In the genomic region with DNA sequence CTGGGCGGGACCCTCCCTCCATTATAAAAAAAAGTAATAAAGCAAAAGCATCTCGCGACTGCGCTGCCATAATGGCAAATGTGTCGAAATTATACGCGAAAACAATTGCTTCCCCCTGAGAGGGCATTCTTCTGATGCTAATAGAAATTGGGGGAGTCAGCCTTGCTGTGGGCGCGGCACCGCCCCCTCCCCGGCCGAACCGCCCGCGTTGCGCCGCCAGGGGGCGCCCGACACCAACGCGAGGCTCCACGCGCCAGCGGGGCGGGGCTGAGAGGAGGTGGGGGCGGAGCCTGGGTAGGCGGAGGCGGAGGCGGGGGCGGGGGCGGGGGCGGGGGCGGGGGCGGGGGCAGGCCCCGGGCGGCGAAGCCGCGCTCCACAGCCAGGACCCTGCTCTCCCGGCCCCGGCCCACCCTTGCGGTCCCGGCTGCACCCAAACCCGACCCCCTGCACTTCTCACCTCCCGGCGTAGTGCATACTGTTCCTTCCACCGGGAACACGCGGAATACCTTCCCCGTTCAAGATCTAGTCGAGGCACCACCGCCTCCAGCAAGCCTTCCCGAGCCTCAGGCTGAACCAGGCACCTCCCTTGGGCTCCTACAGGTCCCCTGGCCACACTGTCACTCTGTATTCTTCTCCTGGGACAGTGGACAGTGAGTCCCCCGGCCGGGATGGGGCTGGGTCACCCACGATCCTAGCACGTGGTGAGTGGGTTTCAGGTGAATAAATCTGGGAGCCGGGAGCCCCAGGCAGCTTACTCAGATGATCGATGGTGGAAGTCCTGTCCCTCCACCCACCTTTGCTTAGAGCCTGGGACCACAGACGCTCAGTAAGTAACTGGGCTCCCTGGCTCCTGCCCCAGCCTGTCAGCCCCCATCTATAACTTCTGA, we compare ENCODE assay signal across 7 cellular contexts. TPM values are rescaled to one million over a fixed set of nuclear protein-coding genes. Genes with fewer than 3 reads are reported as not detected.
DNase-seq lines count a peak whose midpoint lies in the region; ATAC-seq, FAIRE-seq and TF ChIP-seq lines count a peak whose summit lies in the region.

No MANE protein-coding gene starts in this region.

- H3K4me3 ChIP-seq in GM12875 (ENCODE audit: low read depth, low read length) = peak overlapping the region; percentile 57
- H3K4me3 ChIP-seq in fibroblast of pulmonary artery (replicated peaks; ENCODE audit: low read depth, low read length) = peak overlapping the region; percentile 59

- peak overlapping the region; percentile 72 for H3K4me3 Mint-ChIP-seq in activated T-helper 17 cell treated with anti-CD3 and anti-CD28 coated beads, Interleukin-2, amount 50 U/mL, for 72 hours
- H3K4me3 Mint-ChIP-seq in naive thymus-derived CD8-positive, alpha-beta T cell = peak overlapping the region; percentile 77 to 89 (median 82)
- peak overlapping the region; percentile 82 for H3K4me3 Mint-ChIP-seq in stimulated activated memory B cell treated with anti-CD40 and anti-IgM and Interleukin-4, amounts not matched to agents 10 μg/mL and 1 μg/mL and 100 μg/mL, for 72 hours

- H3K9me3 Mint-ChIP-seq in activated T-helper 17 cell treated with anti-CD3 and anti-CD28 coated beads, Interleukin-2, amount 50 U/mL, for 72 hours = no peaks in the 10 kb centered on the region
- H3K9me3 Mint-ChIP-seq in naive thymus-derived CD8-positive, alpha-beta T cell = no peaks in the 10 kb centered on the region
- H3K9me3 Mint-ChIP-seq in stimulated activated memory B cell treated with anti-CD40 and anti-IgM and Interleukin-4, amounts not matched to agents 10 μg/mL and 1 μg/mL and 100 μg/mL, for 72 hours = no peaks in the 10 kb centered on the region

- peak overlapping the region; percentile 86 for H3K27ac Mint-ChIP-seq in activated T-helper 17 cell treated with anti-CD3 and anti-CD28 coated beads, Interleukin-2, amount 50 U/mL, for 72 hours
- peak overlapping the region in 9 of 10 donors; percentile 57 to 94 (median 76) for H3K27ac Mint-ChIP-seq in naive thymus-derived CD8-positive, alpha-beta T cell
- H3K27ac Mint-ChIP-seq in stimulated activated memory B cell treated with anti-CD40 and anti-IgM and Interleukin-4, amounts not matched to agents 10 μg/mL and 1 μg/mL and 100 μg/mL, for 72 hours = peak overlapping the region; percentile 72

- peak; percentile 42 for DNase-seq in RCC 7860 (ENCODE audit: low spot score)
- peak; percentile 74 for DNase-seq in fibroblast of pulmonary artery (ENCODE audit: low read depth)
- peak; percentile 73 to 98 (median 92) for DNase-seq in naive thymus-derived CD8-positive, alpha-beta T cell

- POLR2A ChIA-PET in naive thymus-derived CD8-positive, alpha-beta T cell (lab: Charles Lee) = interaction anchor here (2.2 kb wide), 1 partner anchor 164 kb away, joined by 9 read pairs; no protein-coding TSS in a partner anchor

- H3K36me3 Mint-ChIP-seq in activated T-helper 17 cell treated with anti-CD3 and anti-CD28 coated beads, Interleukin-2, amount 50 U/mL, for 72 hours (ENCODE audit: low read depth) = no peaks in the 10 kb centered on the region
- H3K36me3 Mint-ChIP-seq in naive thymus-derived CD8-positive, alpha-beta T cell = no peaks in the 10 kb centered on the region
- H3K36me3 Mint-ChIP-seq in stimulated activated memory B cell treated with anti-CD40 and anti-IgM and Interleukin-4, amounts not matched to agents 10 μg/mL and 1 μg/mL and 100 μg/mL, for 72 hours = no peaks in the 10 kb centered on the region

- ATAC-seq in HG03521 (IDR thresholded peaks at IDR 0.05; ENCODE audit: unreplicated experiment) = peak; percentile 69
- ATAC-seq in activated T-helper 17 cell treated with anti-CD3 and anti-CD28 coated beads, Interleukin-2, amount 50 U/mL, for 72 hours (replicated peaks) = peak; percentile 94
- peak; percentile 90 to 98 for ATAC-seq in naive thymus-derived CD8-positive, alpha-beta T cell
- peak; percentile 93 for ATAC-seq in stimulated activated memory B cell treated with anti-CD40 and anti-IgM and Interleukin-4, amounts not matched to agents 10 μg/mL and 1 μg/mL and 100 μg/mL, for 72 hours

- TF ChIP-seq CTCF in GM12875 (IDR thresholded peaks at IDR 0.05; ENCODE audit: borderline replicate concordance, insufficient read depth, low read depth, low read length) (peak; percentile 85), fibroblast of pulmonary artery (IDR thresholded peaks at IDR 0.05; ENCODE audit: low read length, missing control alignments) (peak; percentile 26)

- H3K4me1 Mint-ChIP-seq in activated T-helper 17 cell treated with anti-CD3 and anti-CD28 coated beads, Interleukin-2, amount 50 U/mL, for 72 hours = peaks cover 4% of the 10 kb centered on the region
- H3K4me1 Mint-ChIP-seq in naive thymus-derived CD8-positive, alpha-beta T cell = peaks cover 3 to 12% (median 11%) of the 10 kb centered on the region in 4 donors
- peaks cover 36% of the 10 kb centered on the region for H3K4me1 Mint-ChIP-seq in stimulated activated memory B cell treated with anti-CD40 and anti-IgM and Interleukin-4, amounts not matched to agents 10 μg/mL and 1 μg/mL and 100 μg/mL, for 72 hours

- no peak for FAIRE-seq in RCC 7860 (lab: Jason Lieb, UNC)

- peaks cover 8% of the 10 kb centered on the region for H3K27me3 Mint-ChIP-seq in activated T-helper 17 cell treated with anti-CD3 and anti-CD28 coated beads, Interleukin-2, amount 50 U/mL, for 72 hours
- peaks cover 0 to 9% (median 5%) of the 10 kb centered on the region in 5 donors for H3K27me3 Mint-ChIP-seq in naive thymus-derived CD8-positive, alpha-beta T cell
- peaks cover 17% of the 10 kb centered on the region for H3K27me3 Mint-ChIP-seq in stimulated activated memory B cell treated with anti-CD40 and anti-IgM and Interleukin-4, amounts not matched to agents 10 μg/mL and 1 μg/mL and 100 μg/mL, for 72 hours

RNA-seq across cellular contexts. Expression of gene UPK3A, which starts 15.5 kb away (rescaled TPM):
- not detected for total RNA-seq in activated T-helper 17 cell treated with anti-CD3 and anti-CD28 coated beads, Interleukin-2, amount 50 U/mL, for 72 hours
- not detected for total RNA-seq in naive thymus-derived CD8-positive, alpha-beta T cell
- not detected for polyA plus RNA-seq in naive thymus-derived CD8-positive, alpha-beta T cell

RNA-seq across cellular contexts. Expression of gene KIAA0930, which starts 28.5 kb away (rescaled TPM):
- total RNA-seq in activated T-helper 17 cell treated with anti-CD3 and anti-CD28 coated beads, Interleukin-2, amount 50 U/mL, for 72 hours = 10 to 100 TPM in 1 of 2 donors, 1 to 10 TPM in 1; 8.7 to 24.1 TPM
- total RNA-seq in naive thymus-derived CD8-positive, alpha-beta T cell = 10 to 100 TPM; 28.5 to 29.1 TPM
- polyA plus RNA-seq in naive thymus-derived CD8-positive, alpha-beta T cell = 1 to 10 TPM in 2 of 3 donors, under 1 TPM in 1; 0.87 to 2.9 (median 2.6) TPM

RNA-seq across cellular contexts. Expression of gene FAM118A, which starts 40.5 kb away (rescaled TPM):
- 10 to 100 TPM; 64.3 to 99.4 TPM for total RNA-seq in activated T-helper 17 cell treated with anti-CD3 and anti-CD28 coated beads, Interleukin-2, amount 50 U/mL, for 72 hours
- 10 to 100 TPM; 82.8 to 88.5 TPM for total RNA-seq in naive thymus-derived CD8-positive, alpha-beta T cell
- polyA plus RNA-seq in naive thymus-derived CD8-positive, alpha-beta T cell = 10 to 100 TPM; 33.2 to 67.8 (median 48.1) TPM

Comparison
In these comparisons a context has a peak if more than half of its experiments do, and no peak if none do; other contexts are left out.
1. Peak in every context shown above with its lines: DNase-seq, ATAC-seq and H3K4me3 ChIP-seq.